28 cellular contexts compared by ENCODE assay signal in genomic region chr12:108614639-108615038, GRCh38. TPM values are rescaled to one million over a fixed set of nuclear protein-coding genes. Genes with fewer than 3 reads are reported as not detected.
DNase-seq lines count a peak whose midpoint lies in the region; ATAC-seq, FAIRE-seq and TF ChIP-seq lines count a peak whose summit lies in the region.
"Had no signal": no experiment of that assay in that cellular context is flagged by ENCODE, and none has a peak within 500 bp of the region (broad histone marks: within the 10 kb centered on the region; RNA-seq: fewer than 3 reads in every experiment).

No MANE protein-coding gene starts in this region.

- DNase-seq in activated T-cell treated with anti-CD3 and anti-CD28 coated beads, Interleukin-2, amount 50 U/mL, for 24 hours = no peak
- DNase-seq in activated T-cell treated with anti-CD3 and anti-CD28 coated beads, Interleukin-2, amount 50 U/mL, for 4 hours = no peak
- DNase-seq in T-cell = no peak
- no peak for DNase-seq in immature natural killer cell
- DNase-seq in stimulated activated effector memory CD8-positive, alpha-beta T cell treated with anti-CD3 and anti-CD28 coated beads, Interleukin-12 subunit alpha, Interleukin-12 subunit beta, amount 100 ng/mL, for 72 hours (ENCODE audit: low spot score in 2 of 2) = no peak
- no peak for DNase-seq in activated effector memory CD4-positive, alpha-beta T cell treated with Interleukin-2 at 50 U/mL for 16 hours
- no peak for DNase-seq in H54 (ENCODE audit: insufficient read length, low spot score)
- DNase-seq in HepG2 (ENCODE audit: low spot score) = no peak
- DNase-seq: activated CD8-positive, alpha-beta memory T cell treated with anti-CD3 and anti-CD28 coated beads, Interleukin-2, amount 50 U/mL, for 4 hours; activated effector memory CD4-positive, alpha-beta T cell treated with anti-CD3 and anti-CD28 coated beads, Interleukin-2, amount 50 U/mL, for 16 hours; Calu3; DND-41; KG1; MM.1S; NCI-H1417; NCI-H2081; NCI-H748 treated with DMSO at 0.1 percent for 48 hours; right cardiac atrium; spleen; SW 1271; upper lobe of left lung had no signal

- H3K27ac ChIP-seq in HepG2 (ENCODE audit: extremely low read length, insufficient read depth, low read length) = no peak overlapping the region
- H3K27ac ChIP-seq: neural progenitor cell had no signal

- TF ChIP-seq RAD21 in HepG2 (CRISPR knock-in tag; IDR thresholded peaks at IDR 0.05) = no peak

- H3K9me3 Mint-ChIP-seq in activated T-cell treated with anti-CD3 and anti-CD28 coated beads, Interleukin-2, amount 50 U/mL, for 24 hours = peaks cover 12% of the 10 kb centered on the region
- peaks cover 8% of the 10 kb centered on the region for H3K9me3 Mint-ChIP-seq in activated T-cell treated with anti-CD3 and anti-CD28 coated beads, Interleukin-2, amount 50 U/mL, for 4 hours
- peaks cover 0 to 6% (median 0%) of the 10 kb centered on the region in 3 donors for H3K9me3 Mint-ChIP-seq in T-cell
- H3K9me3 Mint-ChIP-seq in immature natural killer cell = peaks cover 0 to 3% (median 0%) of the 10 kb centered on the region in 6 donors
- H3K9me3 Mint-ChIP-seq in stimulated activated effector memory CD8-positive, alpha-beta T cell treated with anti-CD3 and anti-CD28 coated beads, Interleukin-12 subunit alpha, Interleukin-12 subunit beta, amount 100 ng/mL, for 72 hours = peaks cover 4% of the 10 kb centered on the region
- H3K9me3 Mint-ChIP-seq: neural progenitor cell had no signal

- H3K36me3 ChIP-seq in HepG2 (replicated peaks in 1 of 2; ENCODE audit: control insufficient read depth in 1 of 2, insufficient read depth in 2 of 2, low read length in 2 of 2) = no peaks in the 10 kb centered on the region
- H3K36me3 ChIP-seq: BLaER1, HAP-1, neural progenitor cell, spleen, upper lobe of left lung had no signal

- H3K4me1 ChIP-seq in HepG2 (ENCODE audit: insufficient read depth, low read length) = peaks cover 19% of the 10 kb centered on the region
- H3K4me1 ChIP-seq: HAP-1 had no signal

- peaks cover 0 to 21% of the 10 kb centered on the region in 2 experiments; a peak in 4 of 5 replicates for H3K27me3 ChIP-seq in HepG2 (ENCODE audit: control insufficient read depth in 1 of 2, insufficient read depth in 2 of 2, low read length in 2 of 2)
- H3K27me3 ChIP-seq: BLaER1, neural progenitor cell, upper lobe of left lung had no signal

- H2AFZ ChIP-seq in HepG2 (ENCODE audit: low read length) = no peak overlapping the region
- H2AFZ ChIP-seq: neural progenitor cell had no signal

- H3K36me3 Mint-ChIP-seq in activated T-cell treated with anti-CD3 and anti-CD28 coated beads, Interleukin-2, amount 50 U/mL, for 24 hours (ENCODE audit: low read depth) = peaks cover 6% of the 10 kb centered on the region
- H3K36me3 Mint-ChIP-seq in activated T-cell treated with anti-CD3 and anti-CD28 coated beads, Interleukin-2, amount 50 U/mL, for 4 hours (ENCODE audit: insufficient read depth) = no peaks in the 10 kb centered on the region
- H3K36me3 Mint-ChIP-seq in T-cell = peaks cover 10% of the 10 kb centered on the region
- H3K36me3 Mint-ChIP-seq in immature natural killer cell = peaks cover 4 to 19% (median 12%) of the 10 kb centered on the region in 3 donors
- H3K36me3 Mint-ChIP-seq in stimulated activated effector memory CD8-positive, alpha-beta T cell treated with anti-CD3 and anti-CD28 coated beads, Interleukin-12 subunit alpha, Interleukin-12 subunit beta, amount 100 ng/mL, for 72 hours = peaks cover 38% of the 10 kb centered on the region
- H3K36me3 Mint-ChIP-seq: brain, neural progenitor cell had no signal

- no peaks in the 10 kb centered on the region for H4K20me1 ChIP-seq in HepG2 (ENCODE audit: insufficient read depth, low read length)
- H4K20me1 ChIP-seq: BLaER1 had no signal

- no peaks in the 10 kb centered on the region for H3K27me3 Mint-ChIP-seq in activated T-cell treated with anti-CD3 and anti-CD28 coated beads, Interleukin-2, amount 50 U/mL, for 24 hours
- no peaks in the 10 kb centered on the region for H3K27me3 Mint-ChIP-seq in activated T-cell treated with anti-CD3 and anti-CD28 coated beads, Interleukin-2, amount 50 U/mL, for 4 hours (ENCODE audit: low read depth)
- H3K27me3 Mint-ChIP-seq in T-cell = no peaks in the 10 kb centered on the region
- H3K27me3 Mint-ChIP-seq in immature natural killer cell (ENCODE audit: low read depth in 3 of 3) = peaks cover 3 to 8% (median 5%) of the 10 kb centered on the region in 3 donors

- TF ChIP-seq POLR2A in H54 (IDR thresholded peaks at IDR 0.05; ENCODE audit: low read depth, low read length) (no peak), HepG2 (IDR thresholded peaks at IDR 0.05; ENCODE audit: insufficient read depth in 1 of 2, low read depth in 2 of 2, low read length in 2 of 2) (no peak)

- intact Hi-C loops in HepG2 (cut with micrococcal nuclease; ENCODE audit: unreplicated experiment) = no loop called here

- H3K4me2 ChIP-seq in HepG2 (ENCODE audit: low read depth, low read length) = no peak overlapping the region
- H3K4me2 ChIP-seq: BLaER1, neural progenitor cell had no signal

- CTCF ChIA-PET in T-cell (lab: Charles Lee) = interaction anchor here in 1 of 2 donors (5.0 kb wide), 1 partner anchor 48 kb away, joined by 84 read pairs; no protein-coding TSS in a partner anchor
- CTCF ChIA-PET in HepG2 (lab: Yijun Ruan, JAX; ENCODE audit: low intra/inter-chr PET ratio, low total read pairs) = interaction anchor here (1.2 kb wide), 1 partner anchor 50 kb away, joined by 4 read pairs; no protein-coding TSS in a partner anchor

- no peak overlapping the region for H3K4me3 Mint-ChIP-seq in activated T-cell treated with anti-CD3 and anti-CD28 coated beads, Interleukin-2, amount 50 U/mL, for 24 hours
- no peak overlapping the region for H3K4me3 Mint-ChIP-seq in activated T-cell treated with anti-CD3 and anti-CD28 coated beads, Interleukin-2, amount 50 U/mL, for 4 hours
- H3K4me3 Mint-ChIP-seq in T-cell (no peak overlapping the region), immature natural killer cell (no peak overlapping the region)
- H3K4me3 Mint-ChIP-seq in stimulated activated effector memory CD8-positive, alpha-beta T cell treated with anti-CD3 and anti-CD28 coated beads, Interleukin-12 subunit alpha, Interleukin-12 subunit beta, amount 100 ng/mL, for 72 hours = no peak overlapping the region
- H3K4me3 Mint-ChIP-seq: brain, neural progenitor cell had no signal

- no peak for TF ChIP-seq CTCF in HepG2 (CRISPR knock-in tag; IDR thresholded peaks at IDR 0.05)

- in situ Hi-C loops in HepG2 (cut with HindIII; ENCODE audit: extremely low pct_ligation_motif_present, low pct_unique_long_range_greater_than_20kb) = loop anchor here (5.0 kb wide), 1 partner anchor 47 kb away; no protein-coding TSS in a partner anchor

- no TSS peak for BruUV-seq in HepG2 (replicated peaks; lab: Mats Ljungman, UMichigan)

- no peak overlapping the region for H3K9ac ChIP-seq in HepG2 (ENCODE audit: insufficient read depth, low read depth, low read length)
- H3K9ac ChIP-seq: BLaER1, neural progenitor cell had no signal

- H3K27ac Mint-ChIP-seq in activated T-cell treated with anti-CD3 and anti-CD28 coated beads, Interleukin-2, amount 50 U/mL, for 24 hours = peak overlapping the region; percentile 23
- H3K27ac Mint-ChIP-seq in T-cell (peak overlapping the region; percentile 4 to 72), immature natural killer cell (peak overlapping the region in 5 of 6 donors; percentile 8 to 85 (median 69))
- peak overlapping the region; percentile 90 for H3K27ac Mint-ChIP-seq in stimulated activated effector memory CD8-positive, alpha-beta T cell treated with anti-CD3 and anti-CD28 coated beads, Interleukin-12 subunit alpha, Interleukin-12 subunit beta, amount 100 ng/mL, for 72 hours
- H3K27ac Mint-ChIP-seq: brain had no signal

- FAIRE-seq in H54 (lab: Jason Lieb, UNC) (no peak), HepG2 (lab: Jason Lieb, UNC) (no peak)
- FAIRE-seq: keratinocyte had no signal

- POLR2A ChIA-PET in T-cell (lab: Charles Lee) = no interaction called here
- POLR2A ChIA-PET in HepG2 (lab: Yijun Ruan, JAX) = no interaction called here

- ATAC-seq in activated T-cell treated with anti-CD3 and anti-CD28 coated beads, Interleukin-2, amount 50 U/mL, for 4 hours = no peak
- ATAC-seq in T-cell (replicated peaks in 1 of 4) = no peak
- ATAC-seq in stimulated activated effector memory CD8-positive, alpha-beta T cell treated with anti-CD3 and anti-CD28 coated beads, Interleukin-12 subunit alpha, Interleukin-12 subunit beta, amount 100 ng/mL, for 72 hours = no peak
- no peak for ATAC-seq in HepG2
- ATAC-seq: right cardiac atrium had no signal

- H3K9me3 ChIP-seq in HepG2 (ENCODE audit: low read length) = no peaks in the 10 kb centered on the region
- H3K9me3 ChIP-seq: HAP-1, upper lobe of left lung had no signal

- H3K79me2 ChIP-seq in HepG2 (ENCODE audit: insufficient read depth, low read length) = no peaks in the 10 kb centered on the region

- peaks cover 52% of the 10 kb centered on the region for H3K4me1 Mint-ChIP-seq in activated T-cell treated with anti-CD3 and anti-CD28 coated beads, Interleukin-2, amount 50 U/mL, for 24 hours (ENCODE audit: low read depth)
- peaks cover 52% of the 10 kb centered on the region for H3K4me1 Mint-ChIP-seq in activated T-cell treated with anti-CD3 and anti-CD28 coated beads, Interleukin-2, amount 50 U/mL, for 4 hours (ENCODE audit: low read depth)
- H3K4me1 Mint-ChIP-seq in T-cell (peaks cover 35 to 63% (median 45%) of the 10 kb centered on the region in 3 donors), immature natural killer cell (peaks cover 54 to 60% of the 10 kb centered on the region in 2 donors)
- peaks cover 60% of the 10 kb centered on the region for H3K4me1 Mint-ChIP-seq in stimulated activated effector memory CD8-positive, alpha-beta T cell treated with anti-CD3 and anti-CD28 coated beads, Interleukin-12 subunit alpha, Interleukin-12 subunit beta, amount 100 ng/mL, for 72 hours

- TF ChIP-seq EP300 in HepG2 (IDR thresholded peaks at IDR 0.05; ENCODE audit: low read depth in 2 of 2, low read length in 2 of 2) = no peak
- TF ChIP-seq EP300 in HepG2 (CRISPR knock-in tag; IDR thresholded peaks at IDR 0.05; ENCODE audit: borderline replicate concordance) = no peak

- no peak overlapping the region for H3K4me3 ChIP-seq in HepG2 (replicated peaks in 1 of 3; ENCODE audit: insufficient read depth in 1 of 3, low read depth in 2 of 3, low read length in 3 of 3)
- H3K4me3 ChIP-seq: BLaER1, HAP-1, neural progenitor cell, spleen, upper lobe of left lung had no signal

- WGBS in HepG2 (ENCODE audit: low lambda C conversion rate) = 30% methylated on average over 5 of the region's 6 CpGs

RNA-seq across cellular contexts. Expression of gene TMEM119, which starts 16.8 kb away (rescaled TPM):
- total RNA-seq in activated T-cell treated with anti-CD3 and anti-CD28 coated beads, Interleukin-2, amount 50 U/mL, for 4 hours = under 1 TPM in 2 of 3 donors, not detected in 1; 0.08 to 0.54 TPM
- 1 to 10 TPM in 2 of 5 donors, under 1 TPM in 3; 0.13 to 3.9 (median 0.98) TPM for total RNA-seq in T-cell
- under 1 TPM in 1 of 3 donors, not detected in 2; 0.47 TPM for polyA plus RNA-seq in immature natural killer cell
- total RNA-seq in HepG2 (2016; rRNA removed; fragmentation: Illumina TruSeq; extraction: Trizol) = not detected in 2 replicates
- total RNA-seq in HepG2 (2016; cell fraction: cytosol; rRNA removed; fragmentation: Illumina TruSeq; extraction: Trizol; ENCODE audit: low read depth) = not detected in 2 replicates
- not detected in 2 replicates for total RNA-seq in HepG2 (2016; cell fraction: insoluble cytoplasmic fraction; rRNA removed; fragmentation: Illumina TruSeq; extraction: Trizol)
- not detected in 2 replicates for total RNA-seq in HepG2 (2016; cell fraction: membrane; rRNA removed; fragmentation: Illumina TruSeq; extraction: Trizol)
- total RNA-seq in HepG2 (2016; cell fraction: nucleus; rRNA removed; fragmentation: Illumina TruSeq; extraction: Trizol) = not detected in 2 replicates
- polyA plus RNA-seq in HepG2 (2011; rRNA removed) = not detected in 2 replicates
- polyA plus RNA-seq in HepG2 (2011; cell fraction: cytosol; rRNA removed) = not detected in 2 replicates
- polyA plus RNA-seq in HepG2 (2011; cell fraction: nucleus; rRNA removed) = not detected in 2 replicates
- not detected in 2 replicates for polyA plus RNA-seq in HepG2 (2012)
- polyA plus RNA-seq in HepG2 (2016; cell fraction: cytosol; fragmentation: Illumina TruSeq; extraction: Trizol; ENCODE audit: low read depth) = not detected in 2 replicates
- not detected in 2 replicates for polyA plus RNA-seq in HepG2 (2016; cell fraction: insoluble cytoplasmic fraction; fragmentation: Illumina TruSeq; extraction: Trizol; ENCODE audit: low read depth)
- not detected in 2 replicates for polyA plus RNA-seq in HepG2 (2016; cell fraction: membrane; fragmentation: Illumina TruSeq; extraction: Trizol; ENCODE audit: low read depth)
- not detected in 2 replicates for polyA plus RNA-seq in HepG2 (2016; cell fraction: nucleus; fragmentation: Illumina TruSeq; extraction: Trizol; ENCODE audit: insufficient read depth, low read depth)
- not detected in 2 replicates for polyA minus RNA-seq in HepG2 (2011; rRNA and poly(A)+ RNA removed; ENCODE audit: low replicate concordance)
- polyA minus RNA-seq in HepG2 (2011; cell fraction: cytosol; rRNA and poly(A)+ RNA removed) = not detected in 2 replicates
- polyA minus RNA-seq in HepG2 (2011; cell fraction: nucleus; rRNA and poly(A)+ RNA removed) = not detected in 2 replicates
- total RNA-seq: Calu3, glomerular endothelial cell, HT-29 had no signal
- polyA plus RNA-seq: keratinocyte had no signal

RNA-seq across cellular contexts. Expression of gene SELPLG, which starts 19.1 kb away (rescaled TPM):
- 10 to 100 TPM; 16.8 to 19.0 (median 17.5) TPM for total RNA-seq in activated T-cell treated with anti-CD3 and anti-CD28 coated beads, Interleukin-2, amount 50 U/mL, for 4 hours
- total RNA-seq in T-cell = 100 to 1,000 TPM; 102 to 220 (median 215) TPM
- polyA plus RNA-seq in immature natural killer cell = 100 to 1,000 TPM; 429 to 815 (median 508) TPM
- total RNA-seq in HepG2 (2016; rRNA removed; fragmentation: Illumina TruSeq; extraction: Trizol) = not detected in 2 replicates
- not detected in 2 replicates for total RNA-seq in HepG2 (2016; cell fraction: cytosol; rRNA removed; fragmentation: Illumina TruSeq; extraction: Trizol; ENCODE audit: low read depth)
- total RNA-seq in HepG2 (2016; cell fraction: insoluble cytoplasmic fraction; rRNA removed; fragmentation: Illumina TruSeq; extraction: Trizol) = not detected in 2 replicates
- total RNA-seq in HepG2 (2016; cell fraction: membrane; rRNA removed; fragmentation: Illumina TruSeq; extraction: Trizol) = not detected in 2 replicates
- total RNA-seq in HepG2 (2016; cell fraction: nucleus; rRNA removed; fragmentation: Illumina TruSeq; extraction: Trizol) = not detected in 2 replicates
- 0.07 and 0.12 TPM in 2 replicates for polyA plus RNA-seq in HepG2 (2011; rRNA removed)
- polyA plus RNA-seq in HepG2 (2011; cell fraction: cytosol; rRNA removed) = 0.07 and 0.08 TPM in 2 replicates
- 0.14 and 0.16 TPM in 2 replicates for polyA plus RNA-seq in HepG2 (2011; cell fraction: nucleus; rRNA removed)
- polyA plus RNA-seq in HepG2 (2012) = not detected in 2 replicates
- not detected in 2 replicates for polyA plus RNA-seq in HepG2 (2016; cell fraction: cytosol; fragmentation: Illumina TruSeq; extraction: Trizol; ENCODE audit: low read depth)
- 0.10 TPM in 1 of 2 replicates, not detected in the other for polyA plus RNA-seq in HepG2 (2016; cell fraction: insoluble cytoplasmic fraction; fragmentation: Illumina TruSeq; extraction: Trizol; ENCODE audit: low read depth)
- polyA plus RNA-seq in HepG2 (2016; cell fraction: membrane; fragmentation: Illumina TruSeq; extraction: Trizol; ENCODE audit: low read depth) = not detected in 2 replicates
- polyA plus RNA-seq in HepG2 (2016; cell fraction: nucleus; fragmentation: Illumina TruSeq; extraction: Trizol; ENCODE audit: insufficient read depth, low read depth) = not detected in 2 replicates
- polyA minus RNA-seq in HepG2 (2011; rRNA and poly(A)+ RNA removed; ENCODE audit: low replicate concordance) = 0.26 and 2.7 TPM in 2 replicates
- polyA minus RNA-seq in HepG2 (2011; cell fraction: cytosol; rRNA and poly(A)+ RNA removed) = not detected in 2 replicates
- not detected in 2 replicates for polyA minus RNA-seq in HepG2 (2011; cell fraction: nucleus; rRNA and poly(A)+ RNA removed)
- total RNA-seq: HT-29 had no signal

RNA-seq across cellular contexts. Expression of gene ISCU, which starts 52.2 kb away (rescaled TPM):
- 10 to 100 TPM; 62.6 to 90.1 (median 78.7) TPM for total RNA-seq in activated T-cell treated with anti-CD3 and anti-CD28 coated beads, Interleukin-2, amount 50 U/mL, for 4 hours
- total RNA-seq in T-cell (100 to 1,000 TPM; 108 to 190 (median 130) TPM), HepG2 (2016; rRNA removed; fragmentation: Illumina TruSeq; extraction: Trizol) (107 and 131 TPM in 2 replicates)
- polyA plus RNA-seq in immature natural killer cell (100 to 1,000 TPM; 159 to 211 (median 178) TPM), HepG2 (2011; rRNA removed) (85.9 and 94.4 TPM in 2 replicates)
- 132 and 143 TPM in 2 replicates for total RNA-seq in HepG2 (2016; cell fraction: cytosol; rRNA removed; fragmentation: Illumina TruSeq; extraction: Trizol; ENCODE audit: low read depth)
- total RNA-seq in HepG2 (2016; cell fraction: insoluble cytoplasmic fraction; rRNA removed; fragmentation: Illumina TruSeq; extraction: Trizol) = 110 and 134 TPM in 2 replicates
- total RNA-seq in HepG2 (2016; cell fraction: membrane; rRNA removed; fragmentation: Illumina TruSeq; extraction: Trizol) = 177 and 190 TPM in 2 replicates
- total RNA-seq in HepG2 (2016; cell fraction: nucleus; rRNA removed; fragmentation: Illumina TruSeq; extraction: Trizol) = 57.1 and 61.7 TPM in 2 replicates
- polyA plus RNA-seq in HepG2 (2011; cell fraction: cytosol; rRNA removed) = 52.6 and 73.1 TPM in 2 replicates
- 109 and 121 TPM in 2 replicates for polyA plus RNA-seq in HepG2 (2011; cell fraction: nucleus; rRNA removed)
- 68.8 and 75.6 TPM in 2 replicates for polyA plus RNA-seq in HepG2 (2012)
- 179 and 208 TPM in 2 replicates for polyA plus RNA-seq in HepG2 (2016; cell fraction: cytosol; fragmentation: Illumina TruSeq; extraction: Trizol; ENCODE audit: low read depth)
- polyA plus RNA-seq in HepG2 (2016; cell fraction: insoluble cytoplasmic fraction; fragmentation: Illumina TruSeq; extraction: Trizol; ENCODE audit: low read depth) = 160 and 163 TPM in 2 replicates
- 188 and 198 TPM in 2 replicates for polyA plus RNA-seq in HepG2 (2016; cell fraction: membrane; fragmentation: Illumina TruSeq; extraction: Trizol; ENCODE audit: low read depth)
- polyA plus RNA-seq in HepG2 (2016; cell fraction: nucleus; fragmentation: Illumina TruSeq; extraction: Trizol; ENCODE audit: insufficient read depth, low read depth) = 121 and 125 TPM in 2 replicates
- 27.0 and 56.6 TPM in 2 replicates for polyA minus RNA-seq in HepG2 (2011; rRNA and poly(A)+ RNA removed; ENCODE audit: low replicate concordance)
- polyA minus RNA-seq in HepG2 (2011; cell fraction: cytosol; rRNA and poly(A)+ RNA removed) = 22.4 and 23.6 TPM in 2 replicates
- 41.3 and 43.5 TPM in 2 replicates for polyA minus RNA-seq in HepG2 (2011; cell fraction: nucleus; rRNA and poly(A)+ RNA removed)

RNA-seq across cellular contexts. Expression of gene SART3, which starts 53.7 kb away (rescaled TPM):
- 10 to 100 TPM; 83.0 to 92.1 (median 89.4) TPM for total RNA-seq in activated T-cell treated with anti-CD3 and anti-CD28 coated beads, Interleukin-2, amount 50 U/mL, for 4 hours
- total RNA-seq in T-cell (100 to 1,000 TPM in 1 of 5 donors, 10 to 100 TPM in 4; 76.3 to 107 (median 84.9) TPM), HepG2 (2016; rRNA removed; fragmentation: Illumina TruSeq; extraction: Trizol) (60.7 and 69.9 TPM in 2 replicates)
- polyA plus RNA-seq in immature natural killer cell (10 to 100 TPM; 21.5 to 51.1 (median 30.5) TPM), HepG2 (2011; rRNA removed) (15.3 and 16.1 TPM in 2 replicates)
- total RNA-seq in HepG2 (2016; cell fraction: cytosol; rRNA removed; fragmentation: Illumina TruSeq; extraction: Trizol; ENCODE audit: low read depth) = 21.9 and 27.2 TPM in 2 replicates
- total RNA-seq in HepG2 (2016; cell fraction: insoluble cytoplasmic fraction; rRNA removed; fragmentation: Illumina TruSeq; extraction: Trizol) = 55.9 and 75.2 TPM in 2 replicates
- total RNA-seq in HepG2 (2016; cell fraction: membrane; rRNA removed; fragmentation: Illumina TruSeq; extraction: Trizol) = 19.7 and 22.5 TPM in 2 replicates
- 77.0 and 82.1 TPM in 2 replicates for total RNA-seq in HepG2 (2016; cell fraction: nucleus; rRNA removed; fragmentation: Illumina TruSeq; extraction: Trizol)
- 8.3 and 9.4 TPM in 2 replicates for polyA plus RNA-seq in HepG2 (2011; cell fraction: cytosol; rRNA removed)
- polyA plus RNA-seq in HepG2 (2011; cell fraction: nucleus; rRNA removed) = 27.3 and 39.2 TPM in 2 replicates
- 26.6 and 31.2 TPM in 2 replicates for polyA plus RNA-seq in HepG2 (2012)
- 2.3 and 2.5 TPM in 2 replicates for polyA plus RNA-seq in HepG2 (2016; cell fraction: cytosol; fragmentation: Illumina TruSeq; extraction: Trizol; ENCODE audit: low read depth)
- 35.5 and 40.7 TPM in 2 replicates for polyA plus RNA-seq in HepG2 (2016; cell fraction: insoluble cytoplasmic fraction; fragmentation: Illumina TruSeq; extraction: Trizol; ENCODE audit: low read depth)
- 5.1 and 6.5 TPM in 2 replicates for polyA plus RNA-seq in HepG2 (2016; cell fraction: membrane; fragmentation: Illumina TruSeq; extraction: Trizol; ENCODE audit: low read depth)
- 53.6 and 61.3 TPM in 2 replicates for polyA plus RNA-seq in HepG2 (2016; cell fraction: nucleus; fragmentation: Illumina TruSeq; extraction: Trizol; ENCODE audit: insufficient read depth, low read depth)
- 27.4 and 45.1 TPM in 2 replicates for polyA minus RNA-seq in HepG2 (2011; rRNA and poly(A)+ RNA removed; ENCODE audit: low replicate concordance)
- 11.9 and 15.4 TPM in 2 replicates for polyA minus RNA-seq in HepG2 (2011; cell fraction: cytosol; rRNA and poly(A)+ RNA removed)
- polyA minus RNA-seq in HepG2 (2011; cell fraction: nucleus; rRNA and poly(A)+ RNA removed) = 155 and 179 TPM in 2 replicates

Comparison
In these comparisons a context has a peak if more than half of its experiments do, and no peak if none do; other contexts are left out.
1. H3K27ac Mint-ChIP-seq: peak in every context shown above with its lines; median percentile 90 in stimulated activated effector memory CD8-positive, alpha-beta T cell treated with anti-CD3 and anti-CD28 coated beads, Interleukin-12 subunit alpha, Interleukin-12 subunit beta, amount 100 ng/mL, for 72 hours; 69 in immature natural killer cell; 38 in T-cell; 23 in activated T-cell treated with anti-CD3 and anti-CD28 coated beads, Interleukin-2, amount 50 U/mL, for 24 hours.
2. RNA of gene SELPLG, which starts 19.1 kb away (total RNA-seq): 102 to 220 TPM in T-cell and 16.8 to 19.0 TPM in activated T-cell treated with anti-CD3 and anti-CD28 coated beads, Interleukin-2, amount 50 U/mL, for 4 hours; not detected in HepG2; every median in the first group is over 10 times any median in the second.